In the genomic region with DNA sequence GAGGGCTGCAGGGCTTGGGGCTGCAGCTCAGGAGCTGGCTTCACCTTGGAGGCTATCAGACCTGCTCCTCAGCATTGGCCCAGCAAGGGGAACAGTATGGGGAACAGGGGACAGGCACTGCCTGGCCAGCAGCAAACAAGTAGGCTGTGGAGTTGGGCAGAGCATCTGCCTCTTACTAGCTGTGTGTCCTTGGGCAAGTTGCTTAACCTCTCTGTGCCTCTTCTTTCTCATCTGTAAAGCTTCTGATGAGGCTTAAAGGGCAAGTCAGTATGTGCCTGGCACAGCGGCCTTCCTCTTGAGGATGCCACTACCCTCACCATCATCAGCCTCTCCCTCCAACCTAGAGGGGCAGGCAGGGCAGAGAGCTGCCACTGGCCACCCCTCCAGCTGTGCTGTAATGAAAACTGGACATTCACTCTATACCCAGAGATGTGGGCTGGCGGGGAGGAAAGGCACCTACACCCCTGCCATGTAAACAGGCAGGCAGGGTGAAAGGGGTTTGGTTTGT, we compare ENCODE assay signal across 1 cellular context.
TF ChIP-seq lines count a peak whose summit lies in the region.

No MANE protein-coding gene starts in this region.

TF ChIP-seq in endothelial cell of umbilical vein, 7 proteins besides CTCF, POLR2A, EP300 and RAD21 (continued from another document):
- no peak for TF ChIP-seq JUN (IDR thresholded peaks at IDR 0.05; ENCODE audit: borderline replicate concordance, insufficient read depth, insufficient read length, low read depth)
- TF ChIP-seq POLR2AphosphoS5 (IDR thresholded peaks at IDR 0.05; ENCODE audit: insufficient read depth, low read depth, low read length): no peak
- TF ChIP-seq, protein P1, sequence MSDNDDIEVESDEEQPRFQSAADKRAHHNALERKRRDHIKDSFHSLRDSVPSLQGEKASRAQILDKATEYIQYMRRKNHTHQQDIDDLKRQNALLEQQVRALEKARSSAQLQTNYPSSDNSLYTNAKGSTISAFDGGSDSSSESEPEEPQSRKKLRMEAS (IDR thresholded peaks at IDR 0.05; ENCODE audit: insufficient read depth, insufficient read length): no peak
